In the genomic region with DNA sequence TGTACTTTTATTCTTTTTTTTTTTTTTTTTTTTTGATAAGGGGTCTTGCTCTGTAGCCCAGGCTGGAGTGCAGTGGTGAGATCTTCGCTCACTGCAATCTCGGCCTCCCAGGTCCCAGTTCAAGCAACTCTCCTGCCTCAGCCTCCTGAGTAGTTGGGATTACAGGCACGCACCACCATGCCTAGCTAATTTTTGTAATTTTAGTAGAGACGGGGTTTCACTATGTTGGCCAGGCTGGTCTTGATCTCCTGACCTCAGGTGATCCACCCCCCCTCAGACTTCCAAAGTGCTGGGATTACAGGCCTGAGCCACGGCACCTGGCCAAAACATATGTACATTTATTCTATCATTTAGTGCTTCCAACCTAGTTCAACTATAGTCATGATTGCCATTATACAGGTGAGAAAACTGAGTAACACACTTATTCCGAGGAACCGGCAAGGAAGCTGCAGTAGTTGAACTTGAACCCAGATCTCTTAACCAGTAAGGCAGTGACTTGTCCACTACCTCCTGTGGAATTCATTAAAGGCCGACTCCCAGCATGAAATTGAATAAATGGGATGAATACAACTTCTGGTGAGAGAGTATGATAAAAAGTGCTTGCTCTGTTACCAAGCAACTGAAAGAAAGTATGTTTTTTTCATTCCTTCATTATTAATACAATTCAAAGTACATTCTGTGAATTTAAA, we compare ENCODE assay signal across 8 cellular contexts. TPM values are rescaled to one million over a fixed set of nuclear protein-coding genes. Genes with fewer than 3 reads are reported as not detected.
A peak's percentile ranks its signal among the peaks of the same experiment; 100 is the strongest.
DNase-seq lines count a peak whose midpoint lies in the region; ATAC-seq, FAIRE-seq and TF ChIP-seq lines count a peak whose summit lies in the region.

No MANE protein-coding gene starts in this region.

- 88 to 93% methylated on average over 8 of the region's 8 CpGs for WGBS in pancreas, 2 donors

- POLR2A ChIA-PET in CD8-positive, alpha-beta T cell (lab: Charles Lee): interaction anchor here (0.6 to 2.9 kb wide), 24 partner anchors 22 to 432 kb away, joined by 3 to 90 read pairs (median 8); a partner anchor contains a TSS
- POLR2A ChIA-PET in PC-9 (lab: Charles Lee; ENCODE audit: unreplicated experiment): interaction anchor here (0.5 to 1.4 kb wide), 8 partner anchors 52 to 462 kb away, joined by 3 to 11 read pairs (median 6); no protein-coding TSS in a partner anchor
- POLR2A ChIA-PET in endothelial cell of umbilical vein (lab: Charles Lee): interaction anchor here (0.7 to 1.4 kb wide), 10 partner anchors 19 to 126 kb away, joined by 3 to 14 read pairs (median 6); no protein-coding TSS in a partner anchor

- no peak overlapping the region for H3K9ac ChIP-seq in endothelial cell of umbilical vein (replicated peaks; ENCODE audit: extremely low read depth, insufficient read depth, low read length)

- H3K79me2 ChIP-seq in PC-9 (ENCODE audit: low read depth): peaks cover 38% of the 10 kb centered on the region
- peaks cover 36% of the 10 kb centered on the region for H3K79me2 ChIP-seq in endothelial cell of umbilical vein (ENCODE audit: control insufficient read depth, insufficient read depth, low read length)

- intact Hi-C loops in CD8-positive, alpha-beta T cell (cut with DNase I, micrococcal nuclease): loop anchor here (1.0 to 10.0 kb wide), 7 partner anchors 30 to 1420 kb away; partner anchors contain the start of gene EPS8 (in 1 of the 2)
- intact Hi-C loops in PC-9 (cut with micrococcal nuclease; ENCODE audit: unreplicated experiment) (loop anchor here (1.0 to 5.0 kb wide), 7 partner anchors 53 to 408 kb away; partner anchors contain the start of gene PLBD1), endothelial cell of umbilical vein (cut with micrococcal nuclease) (loop anchor here (1.0 to 5.0 kb wide), 7 partner anchors 21 to 593 kb away; a partner anchor contains a TSS), pancreas (cut with DNase I) (loop anchor here in 1 of 3 donors (5.0 kb wide), 1 partner anchor 112 kb away; no protein-coding TSS in a partner anchor)

- TF ChIP-seq POLR2A in endothelial cell of umbilical vein (IDR thresholded peaks at IDR 0.05; ENCODE audit: low read depth, low read length): no peak

- DNase-seq in CD8-positive, alpha-beta T cell: no peak
- DNase-seq in PC-9 (no peak), endothelial cell of umbilical vein (ENCODE audit: low read depth, low spot score) (no peak), pancreas (no peak), AML-193 (lab: John Stamatoyannopoulos, UW) (no peak), NCI-H2227 (lab: John Stamatoyannopoulos, UW; ENCODE audit: unreplicated experiment) (no peak)

- dilution Hi-C loops in endothelial cell of umbilical vein (cut with MboI; ENCODE audit: extremely low pct_ligation_motif_present, low sequenced_read_pairs): no loop called here

- peak overlapping the region; percentile 88 for H3K27ac ChIP-seq in CD8-positive, alpha-beta T cell (ENCODE audit: low read depth, low read length)
- H3K27ac ChIP-seq in PC-9 (peak overlapping the region; percentile 89), endothelial cell of umbilical vein (ENCODE audit: insufficient read depth, low read depth, low read length) (peak overlapping the region; percentile 89), pancreas (peak overlapping the region; percentile 84 to 99 (median 98))

- peak overlapping the region; percentile 80 for H3K4me3 ChIP-seq in CD8-positive, alpha-beta T cell (ENCODE audit: low read depth, low read length)
- H3K4me3 ChIP-seq in PC-9: peak overlapping the region; percentile 90; the same call in 1 of the 2 replicates
- H3K4me3 ChIP-seq in endothelial cell of umbilical vein (replicated peaks in 1 of 3; ENCODE audit: insufficient read depth in 1 of 3, low read depth in 1 of 3, low read length in 3 of 3): peak overlapping the region; percentile 25 to 98 (median 53)
- H3K4me3 ChIP-seq in pancreas: peak overlapping the region; percentile 11 to 66 (median 60)

- peak overlapping the region; percentile 93 for H3K27ac Mint-ChIP-seq in CD8-positive, alpha-beta T cell

- TSS peak; percentile 66 for BruUV-seq in PC-9 (replicated peaks; lab: Mats Ljungman, UMichigan)
- BruUV-seq in endothelial cell of umbilical vein (replicated peaks; lab: Mats Ljungman, UMichigan): no TSS peak

- no peak for TF ChIP-seq CTCF in CD8-positive, alpha-beta T cell (IDR thresholded peaks at IDR 0.05)
- TF ChIP-seq CTCF in PC-9 (conservative IDR thresholded peaks at IDR 0.05) (no peak), endothelial cell of umbilical vein (IDR thresholded peaks at IDR 0.05; ENCODE audit: extremely low read depth in 1 of 2, insufficient read depth in 1 of 2, low read depth in 1 of 2, low read length in 2 of 2) (no peak), pancreas (IDR thresholded peaks at IDR 0.05) (no peak)

- H3K9me3 Mint-ChIP-seq in CD8-positive, alpha-beta T cell: peaks cover 4% of the 10 kb centered on the region

- FAIRE-seq in endothelial cell of umbilical vein (lab: Jason Lieb, UNC) (no peak), pancreas (lab: Jason Lieb, UNC) (no peak)

- peaks cover 39% of the 10 kb centered on the region for H3K4me1 Mint-ChIP-seq in CD8-positive, alpha-beta T cell (ENCODE audit: low read depth)

- peak overlapping the region; percentile 88 for H2AFZ ChIP-seq in PC-9
- H2AFZ ChIP-seq in endothelial cell of umbilical vein (ENCODE audit: low read depth, low read length): peak overlapping the region; percentile 74

- no peaks in the 10 kb centered on the region for H3K9me3 ChIP-seq in CD8-positive, alpha-beta T cell (ENCODE audit: low read length)
- no peaks in the 10 kb centered on the region; the same call in 1 of the 2 replicates for H3K9me3 ChIP-seq in PC-9 (ENCODE audit: insufficient read depth, low read depth)
- no peaks in the 10 kb centered on the region for H3K9me3 ChIP-seq in endothelial cell of umbilical vein (replicated peaks; ENCODE audit: control insufficient read depth, insufficient read depth, low read length)
- no peaks in the 10 kb centered on the region for H3K9me3 ChIP-seq in pancreas

- H3K9me1 ChIP-seq in endothelial cell of umbilical vein (replicated peaks; ENCODE audit: control insufficient read depth, extremely low read depth, insufficient read depth, low read length): no peaks in the 10 kb centered on the region

- CTCF ChIA-PET in CD8-positive, alpha-beta T cell (lab: Charles Lee): interaction anchor here (1.0 to 3.0 kb wide), 15 partner anchors 12 to 126 kb away, joined by 3 to 34 read pairs (median 8); no protein-coding TSS in a partner anchor
- CTCF ChIA-PET in PC-9 (lab: Charles Lee): interaction anchor here (1.0 to 1.4 kb wide), 3 partner anchors 42 to 179 kb away, joined by 4 to 11 read pairs (median 5); no protein-coding TSS in a partner anchor
- CTCF ChIA-PET in endothelial cell of umbilical vein (lab: Charles Lee): interaction anchor here (0.9 to 2.2 kb wide), 14 partner anchors 12 to 197 kb away, joined by 4 to 63 read pairs (median 8); no protein-coding TSS in a partner anchor

- peaks cover 17% of the 10 kb centered on the region for H3F3A ChIP-seq in PC-9 (ENCODE audit: insufficient read depth, low read depth)

- H3K4me3 Mint-ChIP-seq in CD8-positive, alpha-beta T cell: peak overlapping the region; percentile 87

- H3K36me3 ChIP-seq in CD8-positive, alpha-beta T cell (ENCODE audit: insufficient read depth, low read length): no peaks in the 10 kb centered on the region
- H3K36me3 ChIP-seq in PC-9 (ENCODE audit: low read depth) (no peaks in the 10 kb centered on the region), endothelial cell of umbilical vein (ENCODE audit: control insufficient read depth in 2 of 2, extremely low read depth in 1 of 2, insufficient read depth in 2 of 2, low read length in 2 of 2) (no peaks in the 10 kb centered on the region), pancreas (no peaks in the 10 kb centered on the region)

- H3K36me3 Mint-ChIP-seq in CD8-positive, alpha-beta T cell: peaks cover 25% of the 10 kb centered on the region

- peaks cover 18% of the 10 kb centered on the region for H3K4me1 ChIP-seq in CD8-positive, alpha-beta T cell (ENCODE audit: insufficient read depth, low read length)
- H3K4me1 ChIP-seq in PC-9 (replicated peaks; ENCODE audit: insufficient read depth) (peaks cover 23% of the 10 kb centered on the region), endothelial cell of umbilical vein (ENCODE audit: control insufficient read depth, extremely low read depth, insufficient read depth, low read length) (peaks cover 17% of the 10 kb centered on the region), pancreas (peaks cover 0 to 14% (median 6%) of the 10 kb centered on the region in 3 donors)

- H3K9me2 ChIP-seq in PC-9 (ENCODE audit: insufficient read depth): no peaks in the 10 kb centered on the region

- H3K27me3 Mint-ChIP-seq in CD8-positive, alpha-beta T cell (ENCODE audit: low read depth): no peaks in the 10 kb centered on the region

- H4K20me1 ChIP-seq in PC-9 (ENCODE audit: insufficient read depth) (no peaks in the 10 kb centered on the region), endothelial cell of umbilical vein (replicated peaks; ENCODE audit: control insufficient read depth, extremely low read depth, insufficient read depth, low read length) (no peaks in the 10 kb centered on the region)

- H3K4me2 ChIP-seq in PC-9: peak overlapping the region; percentile 94
- H3K4me2 ChIP-seq in endothelial cell of umbilical vein (ENCODE audit: insufficient read depth, low read length): peak overlapping the region; percentile 72

- no peak for ATAC-seq in CD8-positive, alpha-beta T cell
- ATAC-seq in pancreas (no peak), HG02571 (IDR thresholded peaks at IDR 0.05; ENCODE audit: unreplicated experiment) (no peak), GM18870 (IDR thresholded peaks at IDR 0.05; ENCODE audit: unreplicated experiment) (no peak)

- H3K27me3 ChIP-seq in CD8-positive, alpha-beta T cell (ENCODE audit: insufficient read depth, low read length): no peaks in the 10 kb centered on the region
- H3K27me3 ChIP-seq in PC-9 (ENCODE audit: insufficient read depth, low read depth): no peaks in the 10 kb centered on the region
- H3K27me3 ChIP-seq in endothelial cell of umbilical vein (ENCODE audit: control insufficient read depth in 2 of 2, insufficient read depth in 2 of 2, low read length in 2 of 2): no peaks in the 10 kb centered on the region
- H3K27me3 ChIP-seq in pancreas: no peaks in the 10 kb centered on the region

RNA-seq across cellular contexts. Expression of gene ATF7IP, which starts 0.8 kb away (rescaled TPM):
- total RNA-seq in CD8-positive, alpha-beta T cell: 100 to 1,000 TPM; 125 to 126 TPM
- total RNA-seq in PC-9 (2021): 72.2 and 94.7 TPM in 2 replicates
- 72.4 and 73.5 TPM in 2 replicates for total RNA-seq in endothelial cell of umbilical vein
- 12.4 and 14.5 TPM in 2 replicates for polyA plus RNA-seq in endothelial cell of umbilical vein
- polyA plus RNA-seq in endothelial cell of umbilical vein (2011; cell fraction: cytosol; rRNA removed): 9.7 and 10.4 TPM in 2 replicates
- polyA plus RNA-seq in endothelial cell of umbilical vein (2011; cell fraction: nucleus; rRNA removed): 31.8 and 35.1 TPM in 2 replicates
- 31.4 and 38.6 TPM in 2 replicates for polyA plus RNA-seq in endothelial cell of umbilical vein (2012)
- polyA minus RNA-seq in endothelial cell of umbilical vein: 77.2 and 80.3 TPM in 2 replicates
- polyA minus RNA-seq in endothelial cell of umbilical vein (2011; cell fraction: cytosol; rRNA and poly(A)+ RNA removed): 17.3 TPM
- 100 and 127 TPM in 2 replicates for polyA minus RNA-seq in endothelial cell of umbilical vein (2011; cell fraction: nucleus; rRNA and poly(A)+ RNA removed)
- total RNA-seq in pancreas: 10 to 100 TPM; 24.0 to 54.1 (median 30.3) TPM
- 1 to 10 TPM; 5.7 to 5.9 TPM for polyA plus RNA-seq in pancreas
